In the genomic region with DNA sequence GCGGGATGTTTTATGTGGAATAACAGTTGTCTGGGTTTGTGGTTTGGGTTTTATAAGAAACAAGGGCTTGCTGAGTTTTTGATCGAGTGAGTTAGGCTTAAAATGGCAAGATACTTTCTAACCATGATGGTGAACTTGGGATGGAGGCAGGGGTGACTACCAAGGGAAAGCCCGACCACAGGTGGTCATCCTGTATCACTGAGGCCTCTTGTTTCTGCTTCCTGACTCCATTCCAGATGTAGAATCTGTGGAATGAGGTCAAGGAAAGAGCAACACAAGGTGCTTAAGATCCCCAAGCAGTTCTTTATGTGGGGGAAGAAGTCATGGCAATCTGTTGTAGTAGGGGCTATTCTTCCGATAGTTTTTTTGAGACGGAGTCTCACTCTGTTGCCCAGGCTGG, we compare ENCODE assay signal across 21 cellular contexts.
"Had no signal": no experiment of that assay in that cellular context is flagged by ENCODE, and none has a peak within 500 bp of the region (broad histone marks: within the 10 kb centered on the region; RNA-seq: fewer than 3 reads in every experiment).

No MANE protein-coding gene starts in this region.

- H3K9me3 ChIP-seq: MG63, SJSA1 had no signal

- H3K4me3 ChIP-seq: MG63, SJSA1, SK-N-MC had no signal

- H3K36me3 ChIP-seq: MG63, SJSA1 had no signal

- H3K27me3 ChIP-seq: MG63, SJSA1 had no signal

- H3K27ac ChIP-seq: SJSA1, SK-N-MC had no signal

- DNase-seq: IMR-90, Karpas-422, KG1, MG63, NCI-H1092, NCI-H1436, NCI-H187, NCI-H2029, NCI-H2081 treated with DMSO at 0.1 percent for 48 hours, NCI-H2171, NCI-H226, NCI-H446, NCI-H510A, NCI-H524 treated with DMSO at 0.1 percent for 48 hours, NCI-H69, NCI-H774, Right ventricle myocardium superior, RPMI8226, SIG-M5 had no signal
